1 cellular context compared by ENCODE assay signal in the genomic region with DNA sequence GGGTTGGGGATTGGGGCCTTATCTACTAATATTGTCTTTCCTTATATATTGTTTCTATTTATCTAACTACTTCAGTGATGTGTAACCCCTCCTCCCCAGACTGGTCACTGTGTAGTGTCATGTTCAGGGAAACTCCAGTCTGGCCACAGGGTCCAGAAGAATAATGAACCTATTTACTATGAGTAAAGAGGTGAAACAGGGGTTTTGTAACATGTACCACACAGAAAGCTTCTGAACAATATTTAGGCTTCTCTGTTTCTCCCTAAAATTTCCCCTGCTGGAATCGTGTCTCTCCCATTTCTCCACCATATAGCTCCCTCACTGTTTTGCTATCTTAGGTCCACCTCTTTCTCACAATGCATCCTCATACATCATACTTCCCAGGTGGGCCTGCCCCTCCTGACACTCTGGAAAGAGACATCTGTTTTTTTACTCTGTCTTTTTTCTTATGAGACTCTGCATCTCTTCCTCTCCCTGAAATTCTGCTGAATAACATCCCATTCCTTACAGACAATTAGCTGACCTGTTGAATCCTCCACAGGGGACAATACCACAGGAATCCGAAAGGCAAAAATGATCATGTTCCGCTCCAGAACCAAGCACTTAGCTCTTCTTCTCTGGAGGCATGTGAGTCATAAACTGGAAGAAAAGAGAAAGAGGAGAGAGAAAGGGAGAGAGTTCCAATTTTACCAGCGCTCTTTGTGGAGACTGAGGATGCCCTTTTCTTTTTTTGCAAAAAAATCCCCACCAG.
TF ChIP-seq lines count a peak whose summit lies in the region.

No MANE protein-coding gene starts in this region.

TF ChIP-seq in GM12878, 131 proteins besides CTCF, POLR2A, EP300 and RAD21 (continued from another document and continues in another):
- TF ChIP-seq, protein P1, sequence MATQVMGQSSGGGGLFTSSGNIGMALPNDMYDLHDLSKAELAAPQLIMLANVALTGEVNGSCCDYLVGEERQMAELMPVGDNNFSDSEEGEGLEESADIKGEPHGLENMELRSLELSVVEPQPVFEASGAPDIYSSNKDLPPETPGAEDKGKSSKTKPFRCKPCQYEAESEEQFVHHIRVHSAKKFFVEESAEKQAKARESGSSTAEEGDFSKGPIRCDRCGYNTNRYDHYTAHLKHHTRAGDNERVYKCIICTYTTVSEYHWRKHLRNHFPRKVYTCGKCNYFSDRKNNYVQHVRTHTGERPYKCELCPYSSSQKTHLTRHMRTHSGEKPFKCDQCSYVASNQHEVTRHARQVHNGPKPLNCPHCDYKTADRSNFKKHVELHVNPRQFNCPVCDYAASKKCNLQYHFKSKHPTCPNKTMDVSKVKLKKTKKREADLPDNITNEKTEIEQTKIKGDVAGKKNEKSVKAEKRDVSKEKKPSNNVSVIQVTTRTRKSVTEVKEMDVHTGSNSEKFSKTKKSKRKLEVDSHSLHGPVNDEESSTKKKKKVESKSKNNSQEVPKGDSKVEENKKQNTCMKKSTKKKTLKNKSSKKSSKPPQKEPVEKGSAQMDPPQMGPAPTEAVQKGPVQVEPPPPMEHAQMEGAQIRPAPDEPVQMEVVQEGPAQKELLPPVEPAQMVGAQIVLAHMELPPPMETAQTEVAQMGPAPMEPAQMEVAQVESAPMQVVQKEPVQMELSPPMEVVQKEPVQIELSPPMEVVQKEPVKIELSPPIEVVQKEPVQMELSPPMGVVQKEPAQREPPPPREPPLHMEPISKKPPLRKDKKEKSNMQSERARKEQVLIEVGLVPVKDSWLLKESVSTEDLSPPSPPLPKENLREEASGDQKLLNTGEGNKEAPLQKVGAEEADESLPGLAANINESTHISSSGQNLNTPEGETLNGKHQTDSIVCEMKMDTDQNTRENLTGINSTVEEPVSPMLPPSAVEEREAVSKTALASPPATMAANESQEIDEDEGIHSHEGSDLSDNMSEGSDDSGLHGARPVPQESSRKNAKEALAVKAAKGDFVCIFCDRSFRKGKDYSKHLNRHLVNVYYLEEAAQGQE (IDR thresholded peaks at IDR 0.05; ENCODE audit: low read depth, low read length): no peak
- TF ChIP-seq, protein P2, sequence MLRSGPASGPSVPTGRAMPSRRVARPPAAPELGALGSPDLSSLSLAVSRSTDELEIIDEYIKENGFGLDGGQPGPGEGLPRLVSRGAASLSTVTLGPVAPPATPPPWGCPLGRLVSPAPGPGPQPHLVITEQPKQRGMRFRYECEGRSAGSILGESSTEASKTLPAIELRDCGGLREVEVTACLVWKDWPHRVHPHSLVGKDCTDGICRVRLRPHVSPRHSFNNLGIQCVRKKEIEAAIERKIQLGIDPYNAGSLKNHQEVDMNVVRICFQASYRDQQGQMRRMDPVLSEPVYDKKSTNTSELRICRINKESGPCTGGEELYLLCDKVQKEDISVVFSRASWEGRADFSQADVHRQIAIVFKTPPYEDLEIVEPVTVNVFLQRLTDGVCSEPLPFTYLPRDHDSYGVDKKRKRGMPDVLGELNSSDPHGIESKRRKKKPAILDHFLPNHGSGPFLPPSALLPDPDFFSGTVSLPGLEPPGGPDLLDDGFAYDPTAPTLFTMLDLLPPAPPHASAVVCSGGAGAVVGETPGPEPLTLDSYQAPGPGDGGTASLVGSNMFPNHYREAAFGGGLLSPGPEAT (IDR thresholded peaks at IDR 0.05; ENCODE audit: low read depth): peak; percentile 81
- TF ChIP-seq JUNB (IDR thresholded peaks at IDR 0.05) (peak; percentile 19; the same call in 1 of the 2 replicates), ATF7 (IDR thresholded peaks at IDR 0.05; ENCODE audit: low read depth) (peak; percentile 26; the same call in 1 of the 2 replicates), TARDBP (IDR thresholded peaks at IDR 0.05; ENCODE audit: borderline replicate concordance) (no peak), PML (IDR thresholded peaks at IDR 0.05; ENCODE audit: low read length) (no peak), DPF2 (IDR thresholded peaks at IDR 0.05) (peak; percentile 59; the same call in 1 of the 2 replicates), ZNF217 (IDR thresholded peaks at IDR 0.05) (no peak), NBN (IDR thresholded peaks at IDR 0.05) (0 out of 2 replicates have a peak, but pooled peaks have one; percentile 18), CBFB (IDR thresholded peaks at IDR 0.05; ENCODE audit: low read depth) (no peak), IKZF2 (IDR thresholded peaks at IDR 0.05) (peak; percentile 83 to 90), CREM (IDR thresholded peaks at IDR 0.05; ENCODE audit: low read depth) (no peak), FOXM1 (IDR thresholded peaks at IDR 0.05; ENCODE audit: low read depth, low read length) (peak; percentile 57; the same call in 1 of the 2 replicates), SMAD1 (IDR thresholded peaks at IDR 0.05; ENCODE audit: low read depth, partially characterized antibody) (no peak), RUNX3 (IDR thresholded peaks at IDR 0.05; ENCODE audit: low read length) (peak; percentile 77), STAT1 (conservative IDR thresholded peaks at IDR 0.05) (no peak), KDM1A (IDR thresholded peaks at IDR 0.05; ENCODE audit: borderline replicate concordance) (no peak)
- TF ChIP-seq, protein P3, sequence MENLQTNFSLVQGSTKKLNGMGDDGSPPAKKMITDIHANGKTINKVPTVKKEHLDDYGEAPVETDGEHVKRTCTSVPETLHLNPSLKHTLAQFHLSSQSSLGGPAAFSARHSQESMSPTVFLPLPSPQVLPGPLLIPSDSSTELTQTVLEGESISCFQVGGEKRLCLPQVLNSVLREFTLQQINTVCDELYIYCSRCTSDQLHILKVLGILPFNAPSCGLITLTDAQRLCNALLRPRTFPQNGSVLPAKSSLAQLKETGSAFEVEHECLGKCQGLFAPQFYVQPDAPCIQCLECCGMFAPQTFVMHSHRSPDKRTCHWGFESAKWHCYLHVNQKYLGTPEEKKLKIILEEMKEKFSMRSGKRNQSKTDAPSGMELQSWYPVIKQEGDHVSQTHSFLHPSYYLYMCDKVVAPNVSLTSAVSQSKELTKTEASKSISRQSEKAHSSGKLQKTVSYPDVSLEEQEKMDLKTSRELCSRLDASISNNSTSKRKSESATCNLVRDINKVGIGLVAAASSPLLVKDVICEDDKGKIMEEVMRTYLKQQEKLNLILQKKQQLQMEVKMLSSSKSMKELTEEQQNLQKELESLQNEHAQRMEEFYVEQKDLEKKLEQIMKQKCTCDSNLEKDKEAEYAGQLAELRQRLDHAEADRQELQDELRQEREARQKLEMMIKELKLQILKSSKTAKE (IDR thresholded peaks at IDR 0.05; ENCODE audit: low read depth, poor library complexity, severe bottlenecking): peak; percentile 73
- TF ChIP-seq, protein P4, sequence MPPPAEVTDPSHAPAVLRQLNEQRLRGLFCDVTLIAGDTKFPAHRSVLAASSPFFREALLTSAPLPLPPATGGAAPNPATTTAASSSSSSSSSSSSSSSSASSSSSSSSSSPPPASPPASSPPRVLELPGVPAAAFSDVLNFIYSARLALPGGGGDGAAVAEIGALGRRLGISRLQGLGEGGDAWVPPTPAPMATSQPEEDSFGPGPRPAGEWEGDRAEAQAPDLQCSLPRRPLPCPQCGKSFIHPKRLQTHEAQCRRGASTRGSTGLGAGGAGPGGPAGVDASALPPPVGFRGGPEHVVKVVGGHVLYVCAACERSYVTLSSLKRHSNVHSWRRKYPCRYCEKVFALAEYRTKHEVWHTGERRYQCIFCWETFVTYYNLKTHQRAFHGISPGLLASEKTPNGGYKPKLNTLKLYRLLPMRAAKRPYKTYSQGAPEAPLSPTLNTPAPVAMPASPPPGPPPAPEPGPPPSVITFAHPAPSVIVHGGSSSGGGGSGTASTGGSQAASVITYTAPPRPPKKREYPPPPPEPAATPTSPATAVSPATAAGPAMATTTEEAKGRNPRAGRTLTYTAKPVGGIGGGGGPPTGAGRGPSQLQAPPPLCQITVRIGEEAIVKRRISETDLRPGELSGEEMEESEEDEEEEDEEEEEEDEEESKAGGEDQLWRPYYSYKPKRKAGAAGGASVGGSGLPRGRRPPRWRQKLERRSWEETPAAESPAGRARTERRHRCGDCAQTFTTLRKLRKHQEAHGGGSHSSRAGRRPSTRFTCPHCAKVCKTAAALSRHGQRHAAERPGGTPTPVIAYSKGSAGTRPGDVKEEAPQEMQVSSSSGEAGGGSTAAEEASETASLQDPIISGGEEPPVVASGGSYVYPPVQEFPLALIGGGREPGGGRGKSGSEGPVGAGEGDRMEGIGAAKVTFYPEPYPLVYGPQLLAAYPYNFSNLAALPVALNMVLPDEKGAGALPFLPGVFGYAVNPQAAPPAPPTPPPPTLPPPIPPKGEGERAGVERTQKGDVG (CRISPR knock-in tag; IDR thresholded peaks at IDR 0.05): no peak
- TF ChIP-seq, protein P5, sequence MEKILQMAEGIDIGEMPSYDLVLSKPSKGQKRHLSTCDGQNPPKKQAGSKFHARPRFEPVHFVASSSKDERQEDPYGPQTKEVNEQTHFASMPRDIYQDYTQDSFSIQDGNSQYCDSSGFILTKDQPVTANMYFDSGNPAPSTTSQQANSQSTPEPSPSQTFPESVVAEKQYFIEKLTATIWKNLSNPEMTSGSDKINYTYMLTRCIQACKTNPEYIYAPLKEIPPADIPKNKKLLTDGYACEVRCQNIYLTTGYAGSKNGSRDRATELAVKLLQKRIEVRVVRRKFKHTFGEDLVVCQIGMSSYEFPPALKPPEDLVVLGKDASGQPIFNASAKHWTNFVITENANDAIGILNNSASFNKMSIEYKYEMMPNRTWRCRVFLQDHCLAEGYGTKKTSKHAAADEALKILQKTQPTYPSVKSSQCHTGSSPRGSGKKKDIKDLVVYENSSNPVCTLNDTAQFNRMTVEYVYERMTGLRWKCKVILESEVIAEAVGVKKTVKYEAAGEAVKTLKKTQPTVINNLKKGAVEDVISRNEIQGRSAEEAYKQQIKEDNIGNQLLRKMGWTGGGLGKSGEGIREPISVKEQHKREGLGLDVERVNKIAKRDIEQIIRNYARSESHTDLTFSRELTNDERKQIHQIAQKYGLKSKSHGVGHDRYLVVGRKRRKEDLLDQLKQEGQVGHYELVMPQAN (conservative IDR thresholded peaks at IDR 0.05): no peak
- TF ChIP-seq, protein P6, sequence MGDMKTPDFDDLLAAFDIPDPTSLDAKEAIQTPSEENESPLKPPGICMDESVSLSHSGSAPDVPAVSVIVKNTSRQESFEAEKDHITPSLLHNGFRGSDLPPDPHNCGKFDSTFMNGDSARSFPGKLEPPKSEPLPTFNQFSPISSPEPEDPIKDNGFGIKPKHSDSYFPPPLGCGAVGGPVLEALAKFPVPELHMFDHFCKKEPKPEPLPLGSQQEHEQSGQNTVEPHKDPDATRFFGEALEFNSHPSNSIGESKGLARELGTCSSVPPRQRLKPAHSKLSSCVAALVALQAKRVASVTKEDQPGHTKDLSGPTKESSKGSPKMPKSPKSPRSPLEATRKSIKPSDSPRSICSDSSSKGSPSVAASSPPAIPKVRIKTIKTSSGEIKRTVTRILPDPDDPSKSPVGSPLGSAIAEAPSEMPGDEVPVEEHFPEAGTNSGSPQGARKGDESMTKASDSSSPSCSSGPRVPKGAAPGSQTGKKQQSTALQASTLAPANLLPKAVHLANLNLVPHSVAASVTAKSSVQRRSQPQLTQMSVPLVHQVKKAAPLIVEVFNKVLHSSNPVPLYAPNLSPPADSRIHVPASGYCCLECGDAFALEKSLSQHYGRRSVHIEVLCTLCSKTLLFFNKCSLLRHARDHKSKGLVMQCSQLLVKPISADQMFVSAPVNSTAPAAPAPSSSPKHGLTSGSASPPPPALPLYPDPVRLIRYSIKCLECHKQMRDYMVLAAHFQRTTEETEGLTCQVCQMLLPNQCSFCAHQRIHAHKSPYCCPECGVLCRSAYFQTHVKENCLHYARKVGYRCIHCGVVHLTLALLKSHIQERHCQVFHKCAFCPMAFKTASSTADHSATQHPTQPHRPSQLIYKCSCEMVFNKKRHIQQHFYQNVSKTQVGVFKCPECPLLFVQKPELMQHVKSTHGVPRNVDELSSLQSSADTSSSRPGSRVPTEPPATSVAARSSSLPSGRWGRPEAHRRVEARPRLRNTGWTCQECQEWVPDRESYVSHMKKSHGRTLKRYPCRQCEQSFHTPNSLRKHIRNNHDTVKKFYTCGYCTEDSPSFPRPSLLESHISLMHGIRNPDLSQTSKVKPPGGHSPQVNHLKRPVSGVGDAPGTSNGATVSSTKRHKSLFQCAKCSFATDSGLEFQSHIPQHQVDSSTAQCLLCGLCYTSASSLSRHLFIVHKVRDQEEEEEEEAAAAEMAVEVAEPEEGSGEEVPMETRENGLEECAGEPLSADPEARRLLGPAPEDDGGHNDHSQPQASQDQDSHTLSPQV (IDR thresholded peaks at IDR 0.05): no peak
- TF ChIP-seq, protein P7, sequence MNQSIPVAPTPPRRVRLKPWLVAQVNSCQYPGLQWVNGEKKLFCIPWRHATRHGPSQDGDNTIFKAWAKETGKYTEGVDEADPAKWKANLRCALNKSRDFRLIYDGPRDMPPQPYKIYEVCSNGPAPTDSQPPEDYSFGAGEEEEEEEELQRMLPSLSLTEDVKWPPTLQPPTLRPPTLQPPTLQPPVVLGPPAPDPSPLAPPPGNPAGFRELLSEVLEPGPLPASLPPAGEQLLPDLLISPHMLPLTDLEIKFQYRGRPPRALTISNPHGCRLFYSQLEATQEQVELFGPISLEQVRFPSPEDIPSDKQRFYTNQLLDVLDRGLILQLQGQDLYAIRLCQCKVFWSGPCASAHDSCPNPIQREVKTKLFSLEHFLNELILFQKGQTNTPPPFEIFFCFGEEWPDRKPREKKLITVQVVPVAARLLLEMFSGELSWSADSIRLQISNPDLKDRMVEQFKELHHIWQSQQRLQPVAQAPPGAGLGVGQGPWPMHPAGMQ (IDR thresholded peaks at IDR 0.05; ENCODE audit: borderline replicate concordance): no peak
- TF ChIP-seq, protein P8, sequence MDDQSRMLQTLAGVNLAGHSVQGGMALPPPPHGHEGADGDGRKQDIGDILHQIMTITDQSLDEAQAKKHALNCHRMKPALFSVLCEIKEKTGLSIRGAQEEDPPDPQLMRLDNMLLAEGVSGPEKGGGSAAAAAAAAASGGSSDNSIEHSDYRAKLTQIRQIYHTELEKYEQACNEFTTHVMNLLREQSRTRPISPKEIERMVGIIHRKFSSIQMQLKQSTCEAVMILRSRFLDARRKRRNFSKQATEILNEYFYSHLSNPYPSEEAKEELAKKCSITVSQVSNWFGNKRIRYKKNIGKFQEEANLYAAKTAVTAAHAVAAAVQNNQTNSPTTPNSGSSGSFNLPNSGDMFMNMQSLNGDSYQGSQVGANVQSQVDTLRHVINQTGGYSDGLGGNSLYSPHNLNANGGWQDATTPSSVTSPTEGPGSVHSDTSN (IDR thresholded peaks at IDR 0.05; ENCODE audit: insufficient replicate concordance, low read depth, low read length): no peak
- TF ChIP-seq, protein P9, sequence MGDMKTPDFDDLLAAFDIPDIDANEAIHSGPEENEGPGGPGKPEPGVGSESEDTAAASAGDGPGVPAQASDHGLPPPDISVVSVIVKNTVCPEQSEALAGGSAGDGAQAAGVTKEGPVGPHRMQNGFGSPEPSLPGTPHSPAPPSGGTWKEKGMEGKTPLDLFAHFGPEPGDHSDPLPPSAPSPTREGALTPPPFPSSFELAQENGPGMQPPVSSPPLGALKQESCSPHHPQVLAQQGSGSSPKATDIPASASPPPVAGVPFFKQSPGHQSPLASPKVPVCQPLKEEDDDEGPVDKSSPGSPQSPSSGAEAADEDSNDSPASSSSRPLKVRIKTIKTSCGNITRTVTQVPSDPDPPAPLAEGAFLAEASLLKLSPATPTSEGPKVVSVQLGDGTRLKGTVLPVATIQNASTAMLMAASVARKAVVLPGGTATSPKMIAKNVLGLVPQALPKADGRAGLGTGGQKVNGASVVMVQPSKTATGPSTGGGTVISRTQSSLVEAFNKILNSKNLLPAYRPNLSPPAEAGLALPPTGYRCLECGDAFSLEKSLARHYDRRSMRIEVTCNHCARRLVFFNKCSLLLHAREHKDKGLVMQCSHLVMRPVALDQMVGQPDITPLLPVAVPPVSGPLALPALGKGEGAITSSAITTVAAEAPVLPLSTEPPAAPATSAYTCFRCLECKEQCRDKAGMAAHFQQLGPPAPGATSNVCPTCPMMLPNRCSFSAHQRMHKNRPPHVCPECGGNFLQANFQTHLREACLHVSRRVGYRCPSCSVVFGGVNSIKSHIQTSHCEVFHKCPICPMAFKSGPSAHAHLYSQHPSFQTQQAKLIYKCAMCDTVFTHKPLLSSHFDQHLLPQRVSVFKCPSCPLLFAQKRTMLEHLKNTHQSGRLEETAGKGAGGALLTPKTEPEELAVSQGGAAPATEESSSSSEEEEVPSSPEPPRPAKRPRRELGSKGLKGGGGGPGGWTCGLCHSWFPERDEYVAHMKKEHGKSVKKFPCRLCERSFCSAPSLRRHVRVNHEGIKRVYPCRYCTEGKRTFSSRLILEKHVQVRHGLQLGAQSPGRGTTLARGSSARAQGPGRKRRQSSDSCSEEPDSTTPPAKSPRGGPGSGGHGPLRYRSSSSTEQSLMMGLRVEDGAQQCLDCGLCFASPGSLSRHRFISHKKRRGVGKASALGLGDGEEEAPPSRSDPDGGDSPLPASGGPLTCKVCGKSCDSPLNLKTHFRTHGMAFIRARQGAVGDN (IDR thresholded peaks at IDR 0.05): no peak
